ENCODE assay signal across 1 cellular context in genomic region chr6:44061375-44062104, GRCh38.
TF ChIP-seq lines count a peak whose summit lies in the region.

No MANE protein-coding gene starts in this region.

TF ChIP-seq in A549, 52 proteins besides CTCF, POLR2A, EP300 and RAD21 (continued from another document):
- TF ChIP-seq HMGXB4 (CRISPR knock-in tag; IDR thresholded peaks at IDR 0.05; ENCODE audit: borderline replicate concordance), result no peak
- TF ChIP-seq HEYL (CRISPR knock-in tag; IDR thresholded peaks at IDR 0.05), result no peak
- no peak for TF ChIP-seq HOXA7 (CRISPR knock-in tag; IDR thresholded peaks at IDR 0.05)
- TF ChIP-seq BCL3 (IDR thresholded peaks at IDR 0.05), result no peak
- TF ChIP-seq RFX5 (IDR thresholded peaks at IDR 0.05), result no peak
